1 cellular context compared by ENCODE assay signal in genomic region chr12:113641426-113641825, GRCh38.
TF ChIP-seq lines count a peak whose summit lies in the region.

No MANE protein-coding gene starts in this region.

TF ChIP-seq in WTC11, 78 proteins besides CTCF, POLR2A, EP300 and RAD21 (continued from another document):
- no peak for TF ChIP-seq IRF1 (CRISPR knock-in tag; IDR thresholded peaks at IDR 0.05)
- TF ChIP-seq ZNF671 (CRISPR knock-in tag; IDR thresholded peaks at IDR 0.05) = no peak
- no peak for TF ChIP-seq MAX (CRISPR knock-in tag; IDR thresholded peaks at IDR 0.05)
- TF ChIP-seq CREB1 (CRISPR knock-in tag; IDR thresholded peaks at IDR 0.05) = no peak
- no peak for TF ChIP-seq IRF2 (CRISPR knock-in tag; IDR thresholded peaks at IDR 0.05; ENCODE audit: borderline replicate concordance, low read depth)
- TF ChIP-seq ZBTB21 (CRISPR knock-in tag; IDR thresholded peaks at IDR 0.05; ENCODE audit: borderline replicate concordance) = no peak
- no peak for TF ChIP-seq NR3C1 (CRISPR knock-in tag; conservative IDR thresholded peaks at IDR 0.05; ENCODE audit: low read depth)
- TF ChIP-seq ZMAT4 (CRISPR knock-in tag; IDR thresholded peaks at IDR 0.05) = no peak
- TF ChIP-seq, protein P1, sequence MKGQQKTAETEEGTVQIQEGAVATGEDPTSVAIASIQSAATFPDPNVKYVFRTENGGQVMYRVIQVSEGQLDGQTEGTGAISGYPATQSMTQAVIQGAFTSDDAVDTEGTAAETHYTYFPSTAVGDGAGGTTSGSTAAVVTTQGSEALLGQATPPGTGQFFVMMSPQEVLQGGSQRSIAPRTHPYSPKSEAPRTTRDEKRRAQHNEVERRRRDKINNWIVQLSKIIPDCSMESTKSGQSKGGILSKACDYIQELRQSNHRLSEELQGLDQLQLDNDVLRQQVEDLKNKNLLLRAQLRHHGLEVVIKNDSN (CRISPR knock-in tag; IDR thresholded peaks at IDR 0.05) = no peak
- no peak for TF ChIP-seq NR2C2 (CRISPR knock-in tag; IDR thresholded peaks at IDR 0.05)
TF ChIP-seq in WTC11: peak in this region for 0.
